Comparison of ENCODE assay signal across 1 cellular context in genomic region chr16:88686439-88687253, GRCh38.
TF ChIP-seq lines count a peak whose summit lies in the region.

Gene SNAI3, minus strand, starts transcription at chr16:88686507. Its CDS starts 101 bp downstream, at chr16:88686406.

TF ChIP-seq in K562, 482 proteins besides CTCF, POLR2A, EP300 and RAD21 (continued from another document):
- 0 out of 2 replicates have a peak, but pooled peaks have one; percentile 25 for TF ChIP-seq SOX6 (IDR thresholded peaks at IDR 0.05)
- no peak; the same call in 1 of the 2 replicates for TF ChIP-seq CREB1 (IDR thresholded peaks at IDR 0.05)
- 0 out of 2 replicates have a peak, but pooled peaks have one; percentile 9 for TF ChIP-seq CREB1 (CRISPR knock-in tag; IDR thresholded peaks at IDR 0.05)
- no peak for TF ChIP-seq NR0B1 (IDR thresholded peaks at IDR 0.05; ENCODE audit: partially characterized antibody)
